Comparison of ENCODE assay signal across 17 cellular contexts in genomic region chr3:190499157-190499556, GRCh38. TPM values are rescaled to one million over a fixed set of nuclear protein-coding genes. Genes with fewer than 3 reads are reported as not detected.
DNase-seq lines count a peak whose midpoint lies in the region; ATAC-seq and TF ChIP-seq lines count a peak whose summit lies in the region.
"Had no signal": no experiment of that assay in that cellular context is flagged by ENCODE, and none has a peak within 500 bp of the region (broad histone marks: within the 10 kb centered on the region; RNA-seq: fewer than 3 reads in every experiment).

No MANE protein-coding gene starts in this region.

- no peaks in the 10 kb centered on the region for H3K27me3 Mint-ChIP-seq in WTC11 (ENCODE audit: low read depth)

- H3K27ac ChIP-seq in right atrium auricular region (peak overlapping the region; percentile 54 to 63), neural cell (ENCODE audit: low read length) (peak overlapping the region; percentile 91)
- H3K27ac ChIP-seq: A549 had no signal

- H3K36me3 ChIP-seq in right atrium auricular region (no peaks in the 10 kb centered on the region), neural cell (ENCODE audit: insufficient read depth, low read length) (no peaks in the 10 kb centered on the region)

- POLR2A ChIA-PET in WTC11 (lab: Charles Lee) = no interaction called here

- no peaks in the 10 kb centered on the region for H3K9me2 ChIP-seq in neural cell (ENCODE audit: insufficient read depth, low read length)

- no peaks in the 10 kb centered on the region for H3K79me2 ChIP-seq in neural cell (replicated peaks; ENCODE audit: insufficient read depth, low read length)

- H3K9me3 ChIP-seq in right atrium auricular region (no peaks in the 10 kb centered on the region), neural cell (ENCODE audit: low read length) (no peaks in the 10 kb centered on the region)
- H3K9me3 ChIP-seq: A549 had no signal

- DNase-seq in right atrium auricular region (ENCODE audit: low spot score) = no peak
- no peak for DNase-seq in Right ventricle myocardium superior
- DNase-seq in WTC11 (ENCODE audit: low spot score) = no peak
- DNase-seq in stimulated activated CD4-positive, alpha-beta T cell treated with anti-CD3 and anti-CD28 coated beads, Interleukin-2, amount 100 ng/mL, for 48 hours = no peak
- DNase-seq in NCI-H1105 (lab: John Stamatoyannopoulos, UW) = no peak
- DNase-seq: CD8-positive, alpha-beta T cell; COR-L47; DND-41; GDM1; GOT3; HCEC 1CT; HFFc6 had no signal

- H3K4me1 ChIP-seq in right atrium auricular region = peaks cover 0 to 5% of the 10 kb centered on the region in 2 donors
- H3K4me1 ChIP-seq: A549 had no signal

- ATAC-seq in Right ventricle myocardium superior (ENCODE audit: poor library complexity) (no peak), WTC11 (no peak)
- ATAC-seq: A549; CD8-positive, alpha-beta T cell had no signal

- H3K4me2 ChIP-seq in neural cell (ENCODE audit: low read length) = peak overlapping the region; percentile 13
- H3K4me2 ChIP-seq: A549 had no signal

- peak; percentile 18 for TF ChIP-seq RAD21 in neural cell (conservative IDR thresholded peaks at IDR 0.05)

- TF ChIP-seq CTCF in right atrium auricular region (IDR thresholded peaks at IDR 0.05) = no peak
- TF ChIP-seq CTCF in WTC11 (IDR thresholded peaks at IDR 0.05) = no peak
- no peak for TF ChIP-seq CTCF in neural cell (IDR thresholded peaks at IDR 0.05; ENCODE audit: poor library complexity, severe bottlenecking)

- no peaks in the 10 kb centered on the region for H3K36me3 Mint-ChIP-seq in WTC11
- H3K36me3 Mint-ChIP-seq: CD14-positive monocyte; CD8-positive, alpha-beta T cell had no signal

- H3K4me3 Mint-ChIP-seq in WTC11 = no peak overlapping the region
- H3K4me3 Mint-ChIP-seq: CD8-positive, alpha-beta T cell; HFFc6 had no signal

- H3K27ac Mint-ChIP-seq in WTC11 = no peak overlapping the region
- H3K27ac Mint-ChIP-seq: CD14-positive monocyte; CD8-positive, alpha-beta T cell; HFFc6 had no signal

- CTCF ChIA-PET in WTC11 (lab: Charles Lee) = interaction anchor here (0.6 kb wide), 1 partner anchor 1211 kb away, joined by 3 read pairs; no protein-coding TSS in a partner anchor

- H3K9me3 Mint-ChIP-seq in WTC11 = no peaks in the 10 kb centered on the region
- H3K9me3 Mint-ChIP-seq: CD14-positive monocyte; CD8-positive, alpha-beta T cell; HFFc6 had no signal

- H3K27me3 ChIP-seq in right atrium auricular region (no peaks in the 10 kb centered on the region), neural cell (ENCODE audit: insufficient read depth, low read depth, low read length) (no peaks in the 10 kb centered on the region)

- H3K9ac ChIP-seq in neural cell (ENCODE audit: low read length) = peak overlapping the region; percentile 46

- intact Hi-C loops in Right ventricle myocardium superior (cut with DNase I) = no loop called here

- TF ChIP-seq EP300 in neural cell (conservative IDR thresholded peaks at IDR 0.05; ENCODE audit: poor library complexity, severe bottlenecking) = peak; percentile 60

- H3K4me1 Mint-ChIP-seq in WTC11 = 0 out of 2 replicates have a peak, but pooled peaks cover 4% of the 10 kb centered on the region

- no peak overlapping the region for H3K4me3 ChIP-seq in right atrium auricular region
- H3K4me3 ChIP-seq in neural cell (ENCODE audit: low read length) = peak overlapping the region; percentile 48
- H3K4me3 ChIP-seq: A549 had no signal

- peak overlapping the region; percentile 12 for H2AFZ ChIP-seq in neural cell (ENCODE audit: low read depth, low read length)

- H4K20me1 ChIP-seq in neural cell (ENCODE audit: insufficient read depth) = no peaks in the 10 kb centered on the region

- no peaks in the 10 kb centered on the region for H3F3A ChIP-seq in neural cell (ENCODE audit: insufficient read depth, low read length, poor library complexity, severe bottlenecking)

TF ChIP-seq in WTC11, 78 proteins besides CTCF, POLR2A, EP300 and RAD21:
- TF ChIP-seq PRDM15 (CRISPR knock-in tag; IDR thresholded peaks at IDR 0.05) = 0 out of 2 replicates have a peak, but pooled peaks have one; percentile 39
- no peak for TF ChIP-seq ZNF671 (CRISPR knock-in tag; IDR thresholded peaks at IDR 0.05)

TF ChIP-seq in neural cell, 6 proteins besides CTCF, POLR2A, EP300 and RAD21:
- TF ChIP-seq REST (IDR thresholded peaks at IDR 0.05; ENCODE audit: borderline replicate concordance) (peak; percentile 29), POLR2AphosphoS5 (IDR thresholded peaks at IDR 0.05) (peak; percentile 47), MXI1 (conservative IDR thresholded peaks at IDR 0.05; ENCODE audit: poor library complexity, severe bottlenecking) (no peak)

RNA-seq across cellular contexts. Expression of gene IL1RAP, which starts 14.7 kb away (rescaled TPM):
- total RNA-seq in right atrium auricular region (1 to 10 TPM; 3.4 to 6.3 TPM), Right ventricle myocardium superior (4.1 TPM), WTC11 (2021) (4.5 to 5.7 TPM (median 4.5 TPM) in 3 replicates)
- polyA plus RNA-seq in neural cell = 24.6 and 25.4 TPM in 2 replicates
- polyA minus RNA-seq in neural cell = 58.4 and 69.0 TPM in 2 replicates

RNA-seq across cellular contexts. Expression of gene TMEM207, which starts 49.5 kb away (rescaled TPM):
- total RNA-seq in right atrium auricular region (not detected), Right ventricle myocardium superior (not detected), WTC11 (2021) (not detected in 3 replicates)
- 0.27 TPM in 1 of 2 replicates, not detected in the other for polyA plus RNA-seq in neural cell
- not detected in 2 replicates for polyA minus RNA-seq in neural cell
- total RNA-seq: CD8-positive, alpha-beta T cell; HFFc6; HT1080 had no signal
- polyA plus RNA-seq: A549, BJ, CD14-positive monocyte had no signal
